ENCODE assay signal across 14 cellular contexts in genomic region chr7:108351715-108352114, GRCh38.
DNase-seq lines count a peak whose midpoint lies in the region; FAIRE-seq and TF ChIP-seq lines count a peak whose summit lies in the region.
"Had no signal": no experiment of that assay in that cellular context is flagged by ENCODE, and none has a peak within 500 bp of the region (broad histone marks: within the 10 kb centered on the region; RNA-seq: fewer than 3 reads in every experiment).

No MANE protein-coding gene starts in this region.

- intact Hi-C loops in MCF 10A (cut with micrococcal nuclease) (no loop called here), mammary epithelial cell (cut with micrococcal nuclease) (no loop called here)

- no peak overlapping the region for H3K18ac ChIP-seq in H9 (ENCODE audit: insufficient read length, low read depth, low read length)

- H3K14ac ChIP-seq in H9 (ENCODE audit: insufficient read depth, low read length), result no peak overlapping the region

- H3T11ph ChIP-seq in H9 (ENCODE audit: low read length), result no peak overlapping the region

- H4K8ac ChIP-seq in H9 (replicated peaks; ENCODE audit: insufficient read length, low read depth, low read length), result no peak overlapping the region

- H2BK20ac ChIP-seq in H9 (ENCODE audit: low read depth, low read length, poor library complexity, severe bottlenecking), result no peak overlapping the region

- no peak overlapping the region for H3K9ac ChIP-seq in mammary epithelial cell (ENCODE audit: insufficient read depth, low read length)
- H3K9ac ChIP-seq in H9 (ENCODE audit: extremely low read depth, insufficient read length, low read length), result no peak overlapping the region

- H3K4me1 Mint-ChIP-seq in MCF 10A (ENCODE audit: insufficient read depth, unreplicated experiment), result peaks cover 7% of the 10 kb centered on the region
- peaks cover 11 to 12% of the 10 kb centered on the region in 2 experiments for H3K4me1 Mint-ChIP-seq in H9

- BruUV-seq in MCF 10A (replicated peaks; lab: Mats Ljungman, UMichigan) (no TSS peak), mammary epithelial cell (replicated peaks; lab: Mats Ljungman, UMichigan) (no TSS peak)

- H2BK12ac ChIP-seq in H9 (ENCODE audit: insufficient read length, low read depth, low read length), result no peak overlapping the region

- FAIRE-seq in bronchial epithelial cell (lab: Jason Lieb, UNC), result no peak
- no peak for FAIRE-seq in frontal cortex (lab: Jason Lieb, UNC)

- no peak overlapping the region for H3K27ac Mint-ChIP-seq in MCF 10A (ENCODE audit: low read depth, unreplicated experiment)
- H3K27ac Mint-ChIP-seq in H9, result no peak overlapping the region; a peak in 1 of 7 replicates
- H3K27ac Mint-ChIP-seq: brain, progenitor cell of endocrine pancreas had no signal

- TF ChIP-seq EP300 in tibial nerve (IDR thresholded peaks at IDR 0.05), result no peak

- no peak overlapping the region for H3K4me3 ChIP-seq in mammary epithelial cell (replicated peaks in 1 of 3; ENCODE audit: insufficient read depth in 1 of 3, low read depth in 2 of 3, low read length in 3 of 3)
- H3K4me3 ChIP-seq in bronchial epithelial cell (ENCODE audit: low read depth, low read length), result no peak overlapping the region
- no peak overlapping the region for H3K4me3 ChIP-seq in tibial nerve
- H3K4me3 ChIP-seq: Peyer's patch had no signal

- H3K9me3 ChIP-seq in mammary epithelial cell (replicated peaks; ENCODE audit: insufficient read depth, low read length) (no peaks in the 10 kb centered on the region), H9 (ENCODE audit: control insufficient read depth, low read depth, low read length) (no peaks in the 10 kb centered on the region), tibial nerve (no peaks in the 10 kb centered on the region)
- H3K9me3 ChIP-seq: Peyer's patch had no signal

- H3K79me2 ChIP-seq in mammary epithelial cell (ENCODE audit: insufficient read depth, low read length) (no peaks in the 10 kb centered on the region), H9 (ENCODE audit: insufficient read depth, low read length) (no peaks in the 10 kb centered on the region)

- no peaks in the 10 kb centered on the region for H3K27me3 Mint-ChIP-seq in MCF 10A (ENCODE audit: insufficient read depth, unreplicated experiment)
- no peaks in the 10 kb centered on the region for H3K27me3 Mint-ChIP-seq in H9 (ENCODE audit: low read depth)
- H3K27me3 Mint-ChIP-seq: brain, progenitor cell of endocrine pancreas had no signal

- DNase-seq in MCF 10A (ENCODE audit: unreplicated experiment) (peak; percentile 40), mammary epithelial cell (no peak), NCI-H2196 treated with DMSO at 0.1 percent for 48 hours (lab: John Stamatoyannopoulos, UW; ENCODE audit: unreplicated experiment) (peak; percentile 34), bronchial epithelial cell (ENCODE audit: low read depth) (peak; percentile 39), H9 (no peak), tibial nerve (ENCODE audit: low spot score in 2 of 2) (no peak), frontal cortex (ENCODE audit: low spot score in 2 of 2) (no peak), SW 1271 (lab: John Stamatoyannopoulos, UW) (no peak)
- DNase-seq: activated CD4-positive, alpha-beta T cell treated with anti-CD3 and anti-CD28 coated beads, Interleukin-2, amount 50 U/mL, for 4 hours; effector memory CD4-positive, alpha-beta T cell; Peyer's patch; stimulated activated CD4-positive, alpha-beta T cell treated with anti-CD3 and anti-CD28 coated beads, Interleukin-15, amount 100 ng/mL, for 24 hours had no signal

- no peak overlapping the region for H4K5ac ChIP-seq in H9 (ENCODE audit: insufficient read length, low read depth, low read length)

- H2AK5ac ChIP-seq in H9 (ENCODE audit: insufficient read length, low read length), result no peak overlapping the region

- TF ChIP-seq CTCF in MCF 10A (IDR thresholded peaks at IDR 0.05; ENCODE audit: unreplicated experiment) (no peak), mammary epithelial cell (conservative IDR thresholded peaks at IDR 0.05 in 1 of 2, IDR thresholded peaks at IDR 0.05 in 1 of 2; ENCODE audit: extremely low read depth in 1 of 2, insufficient read depth in 1 of 2, low read depth in 1 of 2, low read length in 2 of 2) (no peak), bronchial epithelial cell (IDR thresholded peaks at IDR 0.05; ENCODE audit: insufficient read depth, low read length, severe bottlenecking) (no peak), H9 (conservative IDR thresholded peaks at IDR 0.05) (no peak), tibial nerve (IDR thresholded peaks at IDR 0.05) (no peak)

- no peak for TF ChIP-seq POLR2A in tibial nerve (IDR thresholded peaks at IDR 0.05)

- no peaks in the 10 kb centered on the region for H3K79me1 ChIP-seq in H9 (ENCODE audit: insufficient read depth, low read depth, low read length, poor library complexity, severe bottlenecking)

- no peak overlapping the region for H3K23ac ChIP-seq in H9 (ENCODE audit: insufficient read length, low read depth, low read length)

- no peak overlapping the region for H3K27ac ChIP-seq in mammary epithelial cell (ENCODE audit: insufficient read depth, low read depth, low read length)
- no peak overlapping the region for H3K27ac ChIP-seq in H9 (ENCODE audit: insufficient read length, low read depth, low read length)
- no peak overlapping the region for H3K27ac ChIP-seq in tibial nerve
- H3K27ac ChIP-seq: Peyer's patch had no signal

- H3K36me3 Mint-ChIP-seq in MCF 10A (ENCODE audit: insufficient read depth, unreplicated experiment) (peaks cover 6% of the 10 kb centered on the region), H9 (ENCODE audit: insufficient read depth in 1 of 3, low read depth in 3 of 3) (no peaks in the 10 kb centered on the region; a peak in 1 of 7 replicates)

- in situ Hi-C loops in mammary epithelial cell (cut with MboI; ENCODE audit: low sequenced_read_pairs in 2 of 2), result no loop called here

- no peaks in the 10 kb centered on the region for H4K20me1 ChIP-seq in mammary epithelial cell (ENCODE audit: insufficient read depth, low read length)
- H4K20me1 ChIP-seq in H9 (ENCODE audit: control insufficient read depth, insufficient read depth, insufficient read length), result no peaks in the 10 kb centered on the region

- no peak overlapping the region for H2BK5ac ChIP-seq in H9 (ENCODE audit: insufficient read length, low read length)

- CTCF ChIA-PET in MCF 10A (lab: Yijun Ruan, JAX) (no interaction called here), mammary epithelial cell (lab: Charles Lee; ENCODE audit: low non-redundant PET) (no interaction called here)

- H4K91ac ChIP-seq in H9 (ENCODE audit: insufficient read length, low read depth, low read length), result no peak overlapping the region

- H3K4me1 ChIP-seq in mammary epithelial cell (ENCODE audit: insufficient read depth, low read length), result no peaks in the 10 kb centered on the region
- H3K4me1 ChIP-seq in H9 (ENCODE audit: insufficient read depth, low read length), result peaks cover 3% of the 10 kb centered on the region; the same call in 1 of the 2 replicates
- H3K4me1 ChIP-seq in tibial nerve, result no peaks in the 10 kb centered on the region
- H3K4me1 ChIP-seq: Peyer's patch had no signal

- H3K23me2 ChIP-seq in H9 (ENCODE audit: insufficient read length, low read depth, low read length, poor library complexity, severe bottlenecking), result no peaks in the 10 kb centered on the region

- no peak overlapping the region for H2BK120ac ChIP-seq in H9 (ENCODE audit: low read depth, low read length, poor library complexity, severe bottlenecking)

- H3K4me2 ChIP-seq in mammary epithelial cell (ENCODE audit: insufficient read depth, low read depth, low read length) (no peak overlapping the region), H9 (ENCODE audit: insufficient read depth, insufficient read length, low read length) (no peak overlapping the region)

- POLR2A ChIA-PET in MCF 10A (lab: Yijun Ruan, JAX), result interaction anchor here (0.6 kb wide), 1 partner anchor 13 kb away, joined by 3 read pairs; no protein-coding TSS in a partner anchor

- H3K27me3 ChIP-seq in mammary epithelial cell (ENCODE audit: insufficient read depth, low read length) (no peaks in the 10 kb centered on the region), bronchial epithelial cell (ENCODE audit: control insufficient read depth, insufficient read depth, low read length) (no peaks in the 10 kb centered on the region), H9 (ENCODE audit: insufficient read depth, low read length) (no peaks in the 10 kb centered on the region), tibial nerve (no peaks in the 10 kb centered on the region)
- H3K27me3 ChIP-seq: Peyer's patch had no signal

- H3K36me3 ChIP-seq in mammary epithelial cell (ENCODE audit: insufficient read depth, low read length) (no peaks in the 10 kb centered on the region), bronchial epithelial cell (ENCODE audit: control insufficient read depth, insufficient read depth, low read length) (no peaks in the 10 kb centered on the region), tibial nerve (no peaks in the 10 kb centered on the region)
- H3K36me3 ChIP-seq: Peyer's patch had no signal

- dilution Hi-C loops in mammary epithelial cell (cut with HindIII; ENCODE audit: low sequenced_read_pairs), result no loop called here

- H3K56ac ChIP-seq in H9 (ENCODE audit: insufficient read length, low read depth, low read length), result no peak overlapping the region

- no peak overlapping the region for H3K4ac ChIP-seq in H9 (ENCODE audit: low read depth, low read length)

- H3K4me3 Mint-ChIP-seq in MCF 10A (ENCODE audit: unreplicated experiment) (no peak overlapping the region), H9 (no peak overlapping the region)
- H3K4me3 Mint-ChIP-seq: brain had no signal

- no peaks in the 10 kb centered on the region for H3K9me3 Mint-ChIP-seq in MCF 10A (ENCODE audit: unreplicated experiment)
- H3K9me3 Mint-ChIP-seq in H9, result no peaks in the 10 kb centered on the region
- H3K9me3 Mint-ChIP-seq: brain had no signal

- H2AFZ ChIP-seq in mammary epithelial cell (ENCODE audit: low read depth, low read length), result no peak overlapping the region
- no peak overlapping the region for H2AFZ ChIP-seq in H9 (ENCODE audit: low read length)

- H2BK15ac ChIP-seq in H9 (ENCODE audit: low read depth, low read length), result no peak overlapping the region

Comparison
In these comparisons a context has a peak if more than half of its experiments do, and no peak if none do; other contexts are left out.
1. DNase-seq: peak in MCF 10A (single experiment), NCI-H2196 treated with DMSO at 0.1 percent for 48 hours (single experiment) and bronchial epithelial cell (single experiment); none in mammary epithelial cell (single experiment), H9 (single experiment), tibial nerve (0 of 2), frontal cortex (0 of 2) and SW 1271 (0 of 2).